Comparison of ENCODE assay signal across 29 cellular contexts in the genomic region with DNA sequence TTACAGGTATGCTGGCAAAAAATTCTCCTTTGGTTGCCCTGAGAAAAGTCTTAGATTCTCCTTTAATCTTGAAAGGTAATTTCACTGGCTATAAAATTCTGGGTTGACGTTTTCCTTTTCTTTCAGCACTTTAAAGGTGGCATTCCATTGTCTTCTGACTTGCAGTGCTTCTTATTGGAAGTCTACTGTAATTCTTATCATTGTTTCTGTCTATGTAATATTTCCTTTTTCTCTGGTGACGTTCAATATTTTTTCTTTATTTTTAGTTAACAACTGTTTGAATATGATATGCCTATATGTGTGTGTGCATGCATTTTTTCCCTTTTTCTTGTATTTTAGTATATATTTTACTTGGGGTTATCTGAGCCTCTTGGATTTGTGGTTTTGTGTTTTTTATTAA.
"Had no signal": no experiment of that assay in that cellular context is flagged by ENCODE, and none has a peak within 500 bp of the region (broad histone marks: within the 10 kb centered on the region; RNA-seq: fewer than 3 reads in every experiment).

No MANE protein-coding gene starts in this region.

- H3K36me3 ChIP-seq: colonic mucosa, esophagus muscularis mucosa, esophagus squamous epithelium, gastrocnemius medialis, gastroesophageal sphincter, heart left ventricle, heart right ventricle had no signal

- H3K79me2 ChIP-seq: hepatocyte had no signal

- H3K4me3 Mint-ChIP-seq: dendritic cell treated with granulocyte-macrophage colony-stimulating factor and Interleukin-4, amounts not matched to agents 40 ng/mL and 50 ng/mL, for 4 days; effector memory CD8-positive, alpha-beta T cell; endodermal cell had no signal

- H3K27ac ChIP-seq: colonic mucosa, coronary artery, dorsolateral prefrontal cortex, epithelial cell of prostate, esophagus muscularis mucosa, esophagus squamous epithelium, foreskin keratinocyte, gastrocnemius medialis, gastroesophageal sphincter, heart left ventricle, heart right ventricle, hepatocyte had no signal

- H3K27me3 ChIP-seq: colonic mucosa, dorsolateral prefrontal cortex, esophagus muscularis mucosa, esophagus squamous epithelium, foreskin keratinocyte, gastrocnemius medialis, gastroesophageal sphincter, heart left ventricle, heart right ventricle, hepatocyte had no signal

- H3K4me2 ChIP-seq: hepatocyte had no signal

- H3K4me3 ChIP-seq: colonic mucosa, coronary artery, dorsolateral prefrontal cortex, esophagus muscularis mucosa, esophagus squamous epithelium, gastrocnemius medialis, gastroesophageal sphincter, heart left ventricle, heart right ventricle, hepatocyte had no signal

- H3K4me1 ChIP-seq: colonic mucosa, esophagus muscularis mucosa, esophagus squamous epithelium, foreskin keratinocyte, gastrocnemius medialis, gastroesophageal sphincter, heart left ventricle, heart right ventricle had no signal

- FAIRE-seq: endometrium, endothelial cell of umbilical vein, frontal cortex had no signal

- H3K27ac Mint-ChIP-seq: dendritic cell treated with granulocyte-macrophage colony-stimulating factor and Interleukin-4, amounts not matched to agents 40 ng/mL and 50 ng/mL, for 4 days; effector memory CD8-positive, alpha-beta T cell; endodermal cell had no signal

- H3K4me1 Mint-ChIP-seq: endodermal cell had no signal

- H3K27me3 Mint-ChIP-seq: dendritic cell treated with granulocyte-macrophage colony-stimulating factor and Interleukin-4, amounts not matched to agents 40 ng/mL and 50 ng/mL, for 4 days; effector memory CD8-positive, alpha-beta T cell had no signal

- H2AFZ ChIP-seq: hepatocyte had no signal

- ATAC-seq: effector memory CD8-positive, alpha-beta T cell; esophagus mucosa; foreskin keratinocyte; gastrocnemius medialis; gastroesophageal sphincter; heart left ventricle; heart right ventricle had no signal

- DNase-seq: colonic mucosa; cortex of kidney; dermis blood vessel endothelial cell; dorsolateral prefrontal cortex; effector CD4-positive, alpha-beta T cell; effector CD8-positive, alpha-beta T cell; effector memory CD4-positive, alpha-beta T cell; effector memory CD8-positive, alpha-beta T cell; endodermal cell; erythroblast; esophagus squamous epithelium; foreskin fibroblast; foreskin keratinocyte; foreskin melanocyte; gastrocnemius medialis; glutamatergic neuron; head of caudate nucleus; heart left ventricle; heart right ventricle had no signal

- H3K9me3 ChIP-seq: colonic mucosa had no signal
